18 cellular contexts compared by ENCODE assay signal in the genomic region with DNA sequence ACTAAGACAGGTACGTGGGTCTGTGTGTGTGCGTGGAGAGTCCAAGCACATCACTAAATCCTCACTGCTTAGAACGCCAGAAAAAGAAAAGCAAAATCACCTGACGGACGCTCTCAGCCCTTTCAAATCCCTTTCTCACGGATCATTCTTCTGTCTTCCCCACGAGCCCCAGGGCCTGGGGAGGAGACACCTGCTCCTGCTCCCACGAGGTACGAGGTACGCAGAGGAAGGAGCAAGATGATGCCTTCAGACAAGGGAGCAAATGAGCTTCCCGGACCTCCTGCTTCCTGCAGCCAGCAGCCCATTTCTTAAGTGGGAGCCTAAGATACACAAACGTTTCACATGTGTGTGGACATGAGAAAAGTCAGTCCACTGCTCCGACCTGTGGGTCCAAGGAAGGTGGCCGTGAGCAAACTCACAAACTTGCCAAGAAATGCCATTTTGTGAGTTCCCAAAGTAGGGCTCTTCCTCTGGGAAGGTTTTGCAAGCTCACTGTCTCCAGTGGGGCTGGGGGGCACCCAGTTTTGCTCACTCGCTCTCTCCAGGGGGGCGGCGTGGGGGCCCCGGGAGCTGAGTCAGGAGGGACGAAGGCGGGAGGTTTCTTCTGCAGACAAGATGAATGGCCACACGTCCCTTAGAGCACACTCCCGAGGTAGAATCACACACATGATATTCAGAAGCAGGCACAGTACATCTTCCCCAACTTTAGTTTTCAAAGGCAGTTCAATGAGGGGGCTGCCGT.
DNase-seq lines count a peak whose midpoint lies in the region; ATAC-seq and TF ChIP-seq lines count a peak whose summit lies in the region.
"Had no signal": no experiment of that assay in that cellular context is flagged by ENCODE, and none has a peak within 500 bp of the region (broad histone marks: within the 10 kb centered on the region; RNA-seq: fewer than 3 reads in every experiment).

No MANE protein-coding gene starts in this region.

- H3K4me1 ChIP-seq in breast epithelium (no peaks in the 10 kb centered on the region), mammary epithelial cell (ENCODE audit: insufficient read depth, low read length) (peaks cover 10% of the 10 kb centered on the region), transverse colon (peaks cover 15 to 55% (median 28%) of the 10 kb centered on the region in 4 donors)

- no peak for TF ChIP-seq EP300 in transverse colon (IDR thresholded peaks at IDR 0.05; ENCODE audit: low read depth)

- TF ChIP-seq POLR2A in breast epithelium (IDR thresholded peaks at IDR 0.05) = no peak
- TF ChIP-seq POLR2A in transverse colon (IDR thresholded peaks at IDR 0.05) = no peak

- H3K27me3 ChIP-seq in breast epithelium (no peaks in the 10 kb centered on the region), mammary epithelial cell (ENCODE audit: insufficient read depth, low read length) (no peaks in the 10 kb centered on the region), transverse colon (peaks cover 11% of the 10 kb centered on the region)

- H3K9ac ChIP-seq in mammary epithelial cell (ENCODE audit: insufficient read depth, low read length) = no peak overlapping the region

- BruUV-seq in mammary epithelial cell (replicated peaks; lab: Mats Ljungman, UMichigan) = no TSS peak

- intact Hi-C loops in breast epithelium (cut with DNase I; ENCODE audit: low total_unique reads) (no loop called here), mammary epithelial cell (cut with micrococcal nuclease) (no loop called here), transverse colon (cut with DNase I; ENCODE audit: low total_unique reads) (no loop called here)

- H3K4me3 ChIP-seq in breast epithelium = peak overlapping the region in 2 of 3 donors; percentile 10 to 40
- H3K4me3 ChIP-seq in mammary epithelial cell (replicated peaks in 1 of 3; ENCODE audit: insufficient read depth in 1 of 3, low read depth in 2 of 3, low read length in 3 of 3) = no peak overlapping the region
- H3K4me3 ChIP-seq in epithelial cell of proximal tubule (ENCODE audit: low read depth, low read length) = peak overlapping the region; percentile 40
- H3K4me3 ChIP-seq in transverse colon = no peak overlapping the region

- no peak for DNase-seq in breast epithelium (ENCODE audit: low spot score in 2 of 2)
- DNase-seq in mammary epithelial cell = no peak
- DNase-seq in epithelial cell of proximal tubule (ENCODE audit: low read depth) = no peak
- DNase-seq in neural crest cell (ENCODE audit: low read depth, low spot score) = no peak
- DNase-seq in transverse colon = no peak
- no peak for DNase-seq in stimulated activated naive CD4-positive, alpha-beta T cell (lab: John Stamatoyannopoulos, UW)
- DNase-seq in T-helper 2 cell treated with Interferon-gamma antibody and Interleukin-4, amounts not matched to agents 5 μg/mL and 100 μg/mL, for 36 hours (ENCODE audit: low spot score) = no peak
- DNase-seq: activated CD4-positive, alpha-beta T cell treated with anti-CD3 and anti-CD28 coated beads, Interleukin-2, amount 10 ng/mL, durations not matched to agents 24 days and 14 days; activated naive CD8-positive, alpha-beta T cell treated with anti-CD3 and anti-CD28 coated beads, Interleukin-2, amount 10 ng/mL, durations not matched to agents 7 days and 5 days; activated T-cell treated with anti-CD3 and anti-CD28 coated beads, Interleukin-2, amount 50 U/mL, for 1 hour; cerebellar nuclear complex; COR-L47; MM.1S; NK-92 treated with Interleukin-12 subunit alpha and Interleukin-12 subunit beta, amount 100 ng/mL, for 24 hours; SIG-M5; stimulated activated CD4-positive, alpha-beta T cell treated with anti-CD3 and anti-CD28 coated beads, Interleukin-2, amount 100 ng/mL, for 24 hours; T-helper 9 cell had no signal

- no peaks in the 10 kb centered on the region for H3K9me3 Mint-ChIP-seq in neural crest cell
- no peaks in the 10 kb centered on the region for H3K9me3 Mint-ChIP-seq in T-helper 2 cell treated with Interferon-gamma antibody and Interleukin-4, amounts not matched to agents 5 μg/mL and 100 μg/mL, for 36 hours
- H3K9me3 Mint-ChIP-seq: activated CD4-positive, alpha-beta T cell treated with anti-CD3 and anti-CD28 coated beads, Interleukin-2, amount 10 ng/mL, durations not matched to agents 24 days and 14 days; activated naive CD8-positive, alpha-beta T cell treated with anti-CD3 and anti-CD28 coated beads, Interleukin-2, amount 10 ng/mL, durations not matched to agents 7 days and 5 days had no signal

- H3K9me3 ChIP-seq in breast epithelium (no peaks in the 10 kb centered on the region), mammary epithelial cell (replicated peaks; ENCODE audit: insufficient read depth, low read length) (no peaks in the 10 kb centered on the region), transverse colon (no peaks in the 10 kb centered on the region)

- H2AFZ ChIP-seq in mammary epithelial cell (ENCODE audit: low read depth, low read length) = no peak overlapping the region

- H3K27ac ChIP-seq in breast epithelium (peak overlapping the region; percentile 54 to 62), mammary epithelial cell (ENCODE audit: insufficient read depth, low read depth, low read length) (no peak overlapping the region), transverse colon (peak overlapping the region; percentile 75 to 87 (median 83))

- 88% methylated on average over 15 of the region's 23 CpGs for WGBS in mammary epithelial cell (ENCODE audit: low coverage, missing lambda C conversion rate)
- 54 to 74% methylated on average over 6 to 22 of the region's 23 CpGs for WGBS in transverse colon (ENCODE audit: low coverage in 1 of 2), 2 donors

- H3K79me2 ChIP-seq in mammary epithelial cell (ENCODE audit: insufficient read depth, low read length) = peaks cover 84% of the 10 kb centered on the region

- in situ Hi-C loops in mammary epithelial cell (cut with MboI; ENCODE audit: low sequenced_read_pairs in 2 of 2) (no loop called here), transverse colon (cut with MboI; ENCODE audit: low pct_ligation_motif_present in 1 of 4, low pct_unique_long_range_greater_than_20kb in 1 of 4, low sequenced_read_pairs in 3 of 4) (no loop called here)

- H3K27ac Mint-ChIP-seq in neural crest cell (ENCODE audit: unreplicated experiment) = peak overlapping the region; percentile 35
- H3K27ac Mint-ChIP-seq in T-helper 2 cell treated with Interferon-gamma antibody and Interleukin-4, amounts not matched to agents 5 μg/mL and 100 μg/mL, for 36 hours = no peak overlapping the region
- H3K27ac Mint-ChIP-seq: activated CD4-positive, alpha-beta T cell treated with anti-CD3 and anti-CD28 coated beads, Interleukin-2, amount 10 ng/mL, durations not matched to agents 24 days and 14 days; activated naive CD8-positive, alpha-beta T cell treated with anti-CD3 and anti-CD28 coated beads, Interleukin-2, amount 10 ng/mL, durations not matched to agents 7 days and 5 days had no signal

- dilution Hi-C loops in mammary epithelial cell (cut with HindIII; ENCODE audit: low sequenced_read_pairs) = no loop called here

- no peak for ATAC-seq in GM21737 (IDR thresholded peaks at IDR 0.05; ENCODE audit: unreplicated experiment)

- H3K4me1 Mint-ChIP-seq in neural crest cell = peaks cover 61% of the 10 kb centered on the region
- H3K4me1 Mint-ChIP-seq in T-helper 2 cell treated with Interferon-gamma antibody and Interleukin-4, amounts not matched to agents 5 μg/mL and 100 μg/mL, for 36 hours (ENCODE audit: low read depth) = peaks cover 2% of the 10 kb centered on the region
- H3K4me1 Mint-ChIP-seq: activated CD4-positive, alpha-beta T cell treated with anti-CD3 and anti-CD28 coated beads, Interleukin-2, amount 10 ng/mL, durations not matched to agents 24 days and 14 days had no signal

- peaks cover 5% of the 10 kb centered on the region for H3K36me3 Mint-ChIP-seq in neural crest cell (ENCODE audit: low read depth)
- H3K36me3 Mint-ChIP-seq in T-helper 2 cell treated with Interferon-gamma antibody and Interleukin-4, amounts not matched to agents 5 μg/mL and 100 μg/mL, for 36 hours (ENCODE audit: low read depth) = no peaks in the 10 kb centered on the region
- H3K36me3 Mint-ChIP-seq: activated naive CD8-positive, alpha-beta T cell treated with anti-CD3 and anti-CD28 coated beads, Interleukin-2, amount 10 ng/mL, durations not matched to agents 7 days and 5 days had no signal

- H3K4me3 Mint-ChIP-seq in neural crest cell = no peak overlapping the region
- H3K4me3 Mint-ChIP-seq in T-helper 2 cell treated with Interferon-gamma antibody and Interleukin-4, amounts not matched to agents 5 μg/mL and 100 μg/mL, for 36 hours = no peak overlapping the region
- H3K4me3 Mint-ChIP-seq: activated CD4-positive, alpha-beta T cell treated with anti-CD3 and anti-CD28 coated beads, Interleukin-2, amount 10 ng/mL, durations not matched to agents 24 days and 14 days; activated naive CD8-positive, alpha-beta T cell treated with anti-CD3 and anti-CD28 coated beads, Interleukin-2, amount 10 ng/mL, durations not matched to agents 7 days and 5 days had no signal

- TF ChIP-seq CTCF in breast epithelium (IDR thresholded peaks at IDR 0.05) (no peak), mammary epithelial cell (conservative IDR thresholded peaks at IDR 0.05 in 1 of 2, IDR thresholded peaks at IDR 0.05 in 1 of 2; ENCODE audit: extremely low read depth in 1 of 2, insufficient read depth in 1 of 2, low read depth in 1 of 2, low read length in 2 of 2) (no peak), epithelial cell of proximal tubule (conservative IDR thresholded peaks at IDR 0.05; ENCODE audit: low read depth, low read length) (no peak), neural crest cell (conservative IDR thresholded peaks at IDR 0.05) (no peak), transverse colon (IDR thresholded peaks at IDR 0.05) (no peak)

- H3K27me3 Mint-ChIP-seq in neural crest cell (ENCODE audit: low read depth) = no peaks in the 10 kb centered on the region
- peaks cover 20% of the 10 kb centered on the region for H3K27me3 Mint-ChIP-seq in T-helper 2 cell treated with Interferon-gamma antibody and Interleukin-4, amounts not matched to agents 5 μg/mL and 100 μg/mL, for 36 hours (ENCODE audit: low read depth)

- H4K20me1 ChIP-seq in mammary epithelial cell (ENCODE audit: insufficient read depth, low read length) = no peaks in the 10 kb centered on the region

- H3K36me3 ChIP-seq in breast epithelium = no peaks in the 10 kb centered on the region
- H3K36me3 ChIP-seq in mammary epithelial cell (ENCODE audit: insufficient read depth, low read length) = no peaks in the 10 kb centered on the region
- H3K36me3 ChIP-seq in transverse colon = no peaks in the 10 kb centered on the region

- no peak overlapping the region for H3K4me2 ChIP-seq in mammary epithelial cell (ENCODE audit: insufficient read depth, low read depth, low read length)

- CTCF ChIA-PET in mammary epithelial cell (lab: Charles Lee; ENCODE audit: low non-redundant PET) = no interaction called here

Comparison
In these comparisons a context has a peak if more than half of its experiments do, and no peak if none do; other contexts are left out.
1. H3K4me3 ChIP-seq: peak in breast epithelium (2 of 3) and epithelial cell of proximal tubule (single experiment); none in mammary epithelial cell (0 of 3) and transverse colon (0 of 4).